Comparison of ENCODE assay signal across 9 cellular contexts in genomic region chr2:12715258-12715865, GRCh38. TPM values are rescaled to one million over a fixed set of nuclear protein-coding genes. Genes with fewer than 3 reads are reported as not detected.
DNase-seq lines count a peak whose midpoint lies in the region; ATAC-seq and TF ChIP-seq lines count a peak whose summit lies in the region.
"Had no signal": no experiment of that assay in that cellular context is flagged by ENCODE, and none has a peak within 500 bp of the region (broad histone marks: within the 10 kb centered on the region; RNA-seq: fewer than 3 reads in every experiment).

No MANE protein-coding gene starts in this region.

- peak overlapping the region; percentile 63 for H3K27ac Mint-ChIP-seq in activated T-cell treated with anti-CD3 and anti-CD28 coated beads, Interleukin-2, amount 50 U/mL, for 24 hours
- H3K27ac Mint-ChIP-seq in memory B cell, result no peak overlapping the region

- peak overlapping the region; percentile 77 for H3K4me3 Mint-ChIP-seq in activated T-cell treated with anti-CD3 and anti-CD28 coated beads, Interleukin-2, amount 50 U/mL, for 24 hours
- H3K4me3 Mint-ChIP-seq in memory B cell, result peak overlapping the region; percentile 99

- H3K36me3 ChIP-seq in body of pancreas (replicated peaks in 1 of 2; ENCODE audit: insufficient read depth in 1 of 2, low read depth in 2 of 2) (no peaks in the 10 kb centered on the region), transverse colon (no peaks in the 10 kb centered on the region)
- H3K36me3 ChIP-seq: neutrophil had no signal

- H3K27me3 Mint-ChIP-seq in activated T-cell treated with anti-CD3 and anti-CD28 coated beads, Interleukin-2, amount 50 U/mL, for 24 hours, result peaks cover 3% of the 10 kb centered on the region
- no peaks in the 10 kb centered on the region for H3K27me3 Mint-ChIP-seq in memory B cell

- no peak for TF ChIP-seq EP300 in transverse colon (IDR thresholded peaks at IDR 0.05; ENCODE audit: low read depth)

- H3K4me1 Mint-ChIP-seq in activated T-cell treated with anti-CD3 and anti-CD28 coated beads, Interleukin-2, amount 50 U/mL, for 24 hours (ENCODE audit: low read depth), result peaks cover 54% of the 10 kb centered on the region
- H3K4me1 Mint-ChIP-seq in memory B cell, result peaks cover 27% of the 10 kb centered on the region

- 63 to 71% methylated on average over 6 of the region's 6 CpGs for WGBS in body of pancreas, 2 donors
- 51 to 70% methylated on average over 2 to 6 of the region's 6 CpGs for WGBS in transverse colon (ENCODE audit: low coverage in 1 of 2), 2 donors

- DNase-seq in activated T-cell treated with anti-CD3 and anti-CD28 coated beads, Interleukin-2, amount 50 U/mL, for 24 hours, result no peak
- DNase-seq in activated T-cell treated with anti-CD3 and anti-CD28 coated beads, Interleukin-2, amount 50 U/mL, for 48 hours, result no peak
- DNase-seq in body of pancreas (no peak), memory B cell (ENCODE audit: low spot score in 2 of 2) (no peak), transverse colon (no peak), islet precursor cell (no peak), NCI-H2107 (lab: John Stamatoyannopoulos, UW) (no peak)
- no peak for DNase-seq in stimulated activated CD4-positive, alpha-beta T cell treated with anti-CD3 and anti-CD28 coated beads, Interleukin-4, amount 100 ng/mL, for 24 hours

- H3K4me3 ChIP-seq in body of pancreas, result no peak overlapping the region
- peak overlapping the region in 1 of 4 donors; percentile 76 for H3K4me3 ChIP-seq in transverse colon

- peaks cover 2% of the 10 kb centered on the region for H3K9me3 Mint-ChIP-seq in activated T-cell treated with anti-CD3 and anti-CD28 coated beads, Interleukin-2, amount 50 U/mL, for 24 hours
- no peaks in the 10 kb centered on the region for H3K9me3 Mint-ChIP-seq in memory B cell

- H3K27ac ChIP-seq in body of pancreas (peak overlapping the region; percentile 19 to 92 (median 88)), transverse colon (peak overlapping the region; percentile 88 to 93 (median 90))

- peaks cover 17% of the 10 kb centered on the region for H3K36me3 Mint-ChIP-seq in activated T-cell treated with anti-CD3 and anti-CD28 coated beads, Interleukin-2, amount 50 U/mL, for 24 hours (ENCODE audit: low read depth)
- H3K36me3 Mint-ChIP-seq in memory B cell, result no peaks in the 10 kb centered on the region

- no peak for TF ChIP-seq POLR2A in body of pancreas (IDR thresholded peaks at IDR 0.05)
- TF ChIP-seq POLR2A in transverse colon (IDR thresholded peaks at IDR 0.05), result no peak

- in situ Hi-C loops in transverse colon (cut with MboI; ENCODE audit: low pct_ligation_motif_present in 1 of 4, low pct_unique_long_range_greater_than_20kb in 1 of 4, low sequenced_read_pairs in 3 of 4), result loop anchor here in 3 of 4 donors (10.0 to 25.0 kb wide), 5 partner anchors 209 to 878 kb away; no protein-coding TSS in a partner anchor

- no peak for TF ChIP-seq CTCF in body of pancreas (IDR thresholded peaks at IDR 0.05)
- no peak for TF ChIP-seq CTCF in transverse colon (IDR thresholded peaks at IDR 0.05)

- H3K4me1 ChIP-seq in body of pancreas, result peaks cover 40% of the 10 kb centered on the region
- peaks cover 0 to 25% (median 11%) of the 10 kb centered on the region in 4 donors for H3K4me1 ChIP-seq in transverse colon

- no peaks in the 10 kb centered on the region for H3K27me3 ChIP-seq in body of pancreas
- peaks cover 39% of the 10 kb centered on the region for H3K27me3 ChIP-seq in transverse colon

- no peak for ATAC-seq in body of pancreas
- no peak for ATAC-seq in memory B cell (ENCODE audit: low read depth)

- no peaks in the 10 kb centered on the region for H3K9me3 ChIP-seq in body of pancreas
- no peaks in the 10 kb centered on the region for H3K9me3 ChIP-seq in transverse colon
- H3K9me3 ChIP-seq: neutrophil had no signal

- intact Hi-C loops in body of pancreas (cut with DNase I), result no loop called here
- intact Hi-C loops in transverse colon (cut with DNase I; ENCODE audit: low total_unique reads), result loop anchor here (10.0 kb wide), 1 partner anchor 261 kb away; no protein-coding TSS in a partner anchor

RNA-seq across cellular contexts. Expression of gene TRIB2, which starts 1.4 kb away (rescaled TPM):
- total RNA-seq in body of pancreas, result 10 to 100 TPM; 49.3 to 99.2 TPM
- 100 to 1,000 TPM in 1 of 4 donors, 10 to 100 TPM in 3; 14.2 to 109 (median 36.1) TPM for total RNA-seq in transverse colon
